Comparison of ENCODE assay signal across 8 cellular contexts in genomic region chr14:105672450-105673200, GRCh38.
DNase-seq lines count a peak whose midpoint lies in the region; ATAC-seq, FAIRE-seq and TF ChIP-seq lines count a peak whose summit lies in the region.
"Not testable (repeated sequence)": the region's sequence is repeated elsewhere in the genome, so short reads cannot be mapped to it uniquely, and the experiment has no call there.

No MANE protein-coding gene starts in this region.

- CTCF ChIA-PET in K562 (lab: Yijun Ruan, JAX; ENCODE audit: low intra/inter-chr PET ratio); HepG2 (lab: Yijun Ruan, JAX; ENCODE audit: low intra/inter-chr PET ratio, low total read pairs): not testable (repeated sequence)

- not testable (repeated sequence) for H4K20me1 ChIP-seq in K562 (replicated peaks; ENCODE audit: control insufficient read depth, insufficient read depth, low read length); HepG2 (ENCODE audit: insufficient read depth, low read length)

- H3K4me3 ChIP-seq in K562; kidney (ENCODE audit: low read length in 2 of 2); HepG2 (replicated peaks in 1 of 3; ENCODE audit: insufficient read depth in 1 of 3, low read depth in 2 of 3, low read length in 3 of 3); aorta (ENCODE audit: low read length in 2 of 2): not testable (repeated sequence)

- H3K79me2 ChIP-seq in K562 (ENCODE audit: control insufficient read depth, insufficient read depth, low read length); HepG2 (ENCODE audit: insufficient read depth, low read length): not testable (repeated sequence)

- not testable (repeated sequence) for ATAC-seq in activated naive CD8-positive, alpha-beta T cell treated with anti-CD3 and anti-CD28 coated beads, Interleukin-2, amount 10 ng/mL, durations not matched to agents 7 days and 5 days (ENCODE audit: low read depth)
- peak; percentile 41; the same call in 1 of the 3 replicates for ATAC-seq in K562
- peak; percentile 50 for ATAC-seq in HepG2
- ATAC-seq in aorta (ENCODE audit: low FRiP score): peak; percentile 56

- not testable (repeated sequence) for H3K4me1 Mint-ChIP-seq in activated naive CD8-positive, alpha-beta T cell treated with anti-CD3 and anti-CD28 coated beads, Interleukin-2, amount 10 ng/mL, durations not matched to agents 7 days and 5 days

- TF ChIP-seq CTCF in VCaP (conservative IDR thresholded peaks at IDR 0.05); K562 (IDR thresholded peaks at IDR 0.05 in 2 of 3, conservative IDR thresholded peaks at IDR 0.05 in 1 of 3; ENCODE audit: insufficient read depth in 2 of 3, low read depth in 1 of 3, low read length in 3 of 3); kidney (IDR thresholded peaks at IDR 0.05; ENCODE audit: borderline replicate concordance, extremely low read depth, insufficient read depth); HepG2 (CRISPR knock-in tag; IDR thresholded peaks at IDR 0.05): not testable (repeated sequence)

- peak; percentile 33 for DNase-seq in activated CD8-positive, alpha-beta memory T cell treated with anti-CD3 and anti-CD28 coated beads for 24 hours
- peak; percentile 24 for DNase-seq in activated naive CD8-positive, alpha-beta T cell treated with anti-CD3 and anti-CD28 coated beads, Interleukin-2, amount 10 ng/mL, durations not matched to agents 7 days and 5 days
- not testable (repeated sequence) for DNase-seq in K562 (ENCODE audit: extremely low read depth in 1 of 4, low spot score in 3 of 4); HepG2 (ENCODE audit: low spot score); aorta
- DNase-seq in kidney (peak; percentile 22), mesenteric fat pad (ENCODE audit: low spot score) (peak; percentile 18)

- not testable (repeated sequence) for H2AFZ ChIP-seq in K562 (ENCODE audit: low read depth, low read length); HepG2 (ENCODE audit: low read length)

- not testable (repeated sequence) for TF ChIP-seq POLR2A in K562 (conservative IDR thresholded peaks at IDR 0.05); HepG2 (IDR thresholded peaks at IDR 0.05; ENCODE audit: insufficient read depth in 1 of 2, low read depth in 2 of 2, low read length in 2 of 2)

- H3K9ac ChIP-seq in K562 (ENCODE audit: insufficient read depth in 1 of 2, low read depth in 2 of 2, low read length in 2 of 2); kidney (ENCODE audit: low read length in 2 of 2); HepG2 (ENCODE audit: insufficient read depth, low read depth, low read length): not testable (repeated sequence)

- BruUV-seq in K562 (replicated peaks; lab: Mats Ljungman, UMichigan); HepG2 (replicated peaks; lab: Mats Ljungman, UMichigan): not testable (repeated sequence)

- H3K4me2 ChIP-seq in K562 (ENCODE audit: insufficient read depth, low read length); HepG2 (ENCODE audit: low read depth, low read length): not testable (repeated sequence)

- in situ Hi-C loops in K562 (cut with MboI): not testable (repeated sequence)
- in situ Hi-C loops in HepG2 (cut with HindIII; ENCODE audit: extremely low pct_ligation_motif_present, low pct_unique_long_range_greater_than_20kb): loop anchor here (10.0 kb wide), 1 partner anchor 272 kb away; no protein-coding TSS in a partner anchor

- not testable (repeated sequence) for H3K27ac Mint-ChIP-seq in activated naive CD8-positive, alpha-beta T cell treated with anti-CD3 and anti-CD28 coated beads, Interleukin-2, amount 10 ng/mL, durations not matched to agents 7 days and 5 days

- H3K4me1 ChIP-seq in K562 (replicated peaks in 1 of 2; ENCODE audit: control insufficient read depth in 2 of 2, insufficient read depth in 2 of 2, low read length in 2 of 2); kidney (ENCODE audit: control insufficient read depth in 1 of 2, insufficient read depth in 1 of 2, low read depth in 1 of 2, low read length in 2 of 2); HepG2 (ENCODE audit: insufficient read depth, low read length); aorta (ENCODE audit: control insufficient read depth in 1 of 2, insufficient read depth in 2 of 2, low read length in 2 of 2): not testable (repeated sequence)

- H3K36me3 Mint-ChIP-seq in activated naive CD8-positive, alpha-beta T cell treated with anti-CD3 and anti-CD28 coated beads, Interleukin-2, amount 10 ng/mL, durations not matched to agents 7 days and 5 days: not testable (repeated sequence)

- not testable (repeated sequence) for H3K27me3 Mint-ChIP-seq in activated naive CD8-positive, alpha-beta T cell treated with anti-CD3 and anti-CD28 coated beads, Interleukin-2, amount 10 ng/mL, durations not matched to agents 7 days and 5 days

- not testable (repeated sequence) for H3K4me3 Mint-ChIP-seq in activated naive CD8-positive, alpha-beta T cell treated with anti-CD3 and anti-CD28 coated beads, Interleukin-2, amount 10 ng/mL, durations not matched to agents 7 days and 5 days

- TF ChIP-seq EP300 in K562 (IDR thresholded peaks at IDR 0.05; ENCODE audit: low read length); HepG2 (IDR thresholded peaks at IDR 0.05; ENCODE audit: low read depth in 2 of 2, low read length in 2 of 2); HepG2 (CRISPR knock-in tag; IDR thresholded peaks at IDR 0.05; ENCODE audit: borderline replicate concordance): not testable (repeated sequence)

- not testable (repeated sequence) for H3K9me3 Mint-ChIP-seq in activated naive CD8-positive, alpha-beta T cell treated with anti-CD3 and anti-CD28 coated beads, Interleukin-2, amount 10 ng/mL, durations not matched to agents 7 days and 5 days

- not testable (repeated sequence) for H3K36me3 ChIP-seq in K562 (ENCODE audit: control insufficient read depth, insufficient read depth, low read length); kidney (ENCODE audit: control insufficient read depth in 1 of 2, insufficient read depth in 2 of 2, low read length in 2 of 2); HepG2 (replicated peaks in 1 of 2; ENCODE audit: control insufficient read depth in 1 of 2, insufficient read depth in 2 of 2, low read length in 2 of 2); aorta (ENCODE audit: control insufficient read depth in 1 of 2, insufficient read depth in 2 of 2, low read length in 1 of 2)

- 44% methylated on average over 7 of the region's 55 CpGs for WGBS in K562 (ENCODE audit: insufficient coverage, low coverage, missing lambda C conversion rate)
- no CpG with 5 or more reads among the region's 55 CpGs for WGBS in HepG2 (ENCODE audit: low lambda C conversion rate)
- 94 to 96% methylated on average over 18 to 27 of the region's 55 CpGs for WGBS in aorta, 2 donors

- intact Hi-C loops in K562 (cut with micrococcal nuclease) (loop anchor here (10.0 kb wide), 1 partner anchor 272 kb away; no protein-coding TSS in a partner anchor), HepG2 (cut with micrococcal nuclease; ENCODE audit: unreplicated experiment) (loop anchor here (5.0 kb wide), 1 partner anchor 275 kb away; no protein-coding TSS in a partner anchor)
- intact Hi-C loops in kidney (cut with DNase I); aorta (cut with DNase I): not testable (repeated sequence)

- POLR2A ChIA-PET in activated naive CD8-positive, alpha-beta T cell treated with anti-CD3 and anti-CD28 coated beads, Interleukin-2, amount 10 ng/mL, durations not matched to agents 7 days and 5 days (lab: Charles Lee); K562 (lab: Yijun Ruan, JAX); HepG2 (lab: Yijun Ruan, JAX): not testable (repeated sequence)

- not testable (repeated sequence) for H3K9me1 ChIP-seq in K562 (ENCODE audit: control insufficient read depth, insufficient read depth, low read length)

- H3K9me3 ChIP-seq in K562 (replicated peaks; ENCODE audit: control insufficient read depth, insufficient read depth, low read depth, low read length); kidney (ENCODE audit: control insufficient read depth in 1 of 2, low read length in 2 of 2); HepG2 (ENCODE audit: low read length); aorta (ENCODE audit: control insufficient read depth, low read length): not testable (repeated sequence)

- FAIRE-seq in K562 (lab: Jason Lieb, UNC); kidney (lab: Jason Lieb, UNC); HepG2 (lab: Jason Lieb, UNC): not testable (repeated sequence)

- not testable (repeated sequence) for TF ChIP-seq RAD21 in K562 (CRISPR knock-in tag; conservative IDR thresholded peaks at IDR 0.05 in 1 of 2, IDR thresholded peaks at IDR 0.05 in 1 of 2); HepG2 (CRISPR knock-in tag; IDR thresholded peaks at IDR 0.05)

- peak overlapping the region; percentile 75 for H3K27ac ChIP-seq in VCaP
- H3K27ac ChIP-seq in K562 (ENCODE audit: extremely low read depth, low read depth, low read length); kidney (ENCODE audit: low read depth in 2 of 2, low read length in 2 of 2); HepG2 (ENCODE audit: extremely low read length, insufficient read depth, low read length); aorta (ENCODE audit: low read depth in 1 of 2, low read length in 2 of 2): not testable (repeated sequence)

- H3K27me3 ChIP-seq in K562 (ENCODE audit: control insufficient read depth in 2 of 2, insufficient read depth in 2 of 2, low read length in 2 of 2); HepG2 (ENCODE audit: control insufficient read depth in 1 of 2, insufficient read depth in 2 of 2, low read length in 2 of 2); aorta (ENCODE audit: control insufficient read depth in 1 of 2, insufficient read depth in 2 of 2, low read length in 1 of 2): not testable (repeated sequence)

TF ChIP-seq in K562, 482 proteins besides CTCF, POLR2A, EP300 and RAD21:
- peak; percentile 41; the same call in 1 of the 2 replicates for TF ChIP-seq NR2C1 (IDR thresholded peaks at IDR 0.05)
- 0 out of 2 replicates have a peak, but pooled peaks have one; percentile 31 for TF ChIP-seq NR2C1 (tag; IDR thresholded peaks at IDR 0.05)
